In genomic region chr2:224925066-224925821, GRCh38 we compare ENCODE assay signal across 11 cellular contexts.
DNase-seq lines count a peak whose midpoint lies in the region; ATAC-seq and TF ChIP-seq lines count a peak whose summit lies in the region.
"Had no signal": no experiment of that assay in that cellular context is flagged by ENCODE, and none has a peak within 500 bp of the region (broad histone marks: within the 10 kb centered on the region; RNA-seq: fewer than 3 reads in every experiment).

No MANE protein-coding gene starts in this region.

- H3K4me3 Mint-ChIP-seq in activated T-cell treated with anti-CD3 and anti-CD28 coated beads, Interleukin-2, amount 50 U/mL, for 72 hours = peak overlapping the region; percentile 63 to 87
- no peak overlapping the region for H3K4me3 Mint-ChIP-seq in progenitor cell of endocrine pancreas (ENCODE audit: low read depth)

- peaks cover 22 to 50% of the 10 kb centered on the region in 2 donors for H3K4me1 ChIP-seq in ascending aorta
- H3K4me1 ChIP-seq in upper lobe of right lung = peaks cover 34% of the 10 kb centered on the region

- H3K9me3 ChIP-seq in ascending aorta (no peaks in the 10 kb centered on the region), upper lobe of right lung (no peaks in the 10 kb centered on the region)

- H3K36me3 Mint-ChIP-seq in activated T-cell treated with anti-CD3 and anti-CD28 coated beads, Interleukin-2, amount 50 U/mL, for 72 hours (ENCODE audit: insufficient read depth in 2 of 2) = peaks cover 19 to 55% of the 10 kb centered on the region in 2 donors
- no peaks in the 10 kb centered on the region for H3K36me3 Mint-ChIP-seq in progenitor cell of endocrine pancreas (ENCODE audit: insufficient read depth)

- no peaks in the 10 kb centered on the region for H3K27me3 ChIP-seq in ascending aorta
- no peaks in the 10 kb centered on the region for H3K27me3 ChIP-seq in upper lobe of right lung

- H3K9me3 Mint-ChIP-seq in activated T-cell treated with anti-CD3 and anti-CD28 coated beads, Interleukin-2, amount 50 U/mL, for 72 hours = no peaks in the 10 kb centered on the region
- H3K9me3 Mint-ChIP-seq in progenitor cell of endocrine pancreas (ENCODE audit: low read depth) = no peaks in the 10 kb centered on the region

- ATAC-seq in activated T-cell treated with anti-CD3 and anti-CD28 coated beads, Interleukin-2, amount 50 U/mL, for 72 hours (replicated peaks in 1 of 2) = peak; percentile 47 to 51
- peak; percentile 22 for ATAC-seq in HG03196 (IDR thresholded peaks at IDR 0.05; ENCODE audit: unreplicated experiment)
- ATAC-seq in upper lobe of right lung = no peak

- peak overlapping the region; percentile 90 to 97 for H3K27ac ChIP-seq in ascending aorta
- H3K27ac ChIP-seq in upper lobe of right lung = peak overlapping the region; percentile 13

- H3K36me3 ChIP-seq in ascending aorta = no peaks in the 10 kb centered on the region
- H3K36me3 ChIP-seq in upper lobe of right lung = no peaks in the 10 kb centered on the region

- H3K27me3 Mint-ChIP-seq in activated T-cell treated with anti-CD3 and anti-CD28 coated beads, Interleukin-2, amount 50 U/mL, for 72 hours (ENCODE audit: low read depth) = no peaks in the 10 kb centered on the region
- H3K27me3 Mint-ChIP-seq in progenitor cell of endocrine pancreas = no peaks in the 10 kb centered on the region

- H3K27ac Mint-ChIP-seq in activated T-cell treated with anti-CD3 and anti-CD28 coated beads, Interleukin-2, amount 50 U/mL, for 72 hours = peak overlapping the region; percentile 99
- no peak overlapping the region for H3K27ac Mint-ChIP-seq in progenitor cell of endocrine pancreas

- no peak for DNase-seq in activated T-cell treated with anti-CD3 and anti-CD28 coated beads, Interleukin-2, amount 50 U/mL, for 72 hours
- no peak for DNase-seq in activated T-cell treated with anti-CD3 and anti-CD28 coated beads, Interleukin-2, amount 50 U/mL, for 48 hours
- DNase-seq in ascending aorta (ENCODE audit: low spot score in 2 of 2) (no peak), upper lobe of right lung (no peak), HK-2 (ENCODE audit: unreplicated experiment) (no peak), T-helper 9 cell (no peak), progenitor cell of endocrine pancreas (ENCODE audit: low spot score, unreplicated experiment) (no peak)
- DNase-seq: activated CD4-positive, alpha-beta T cell treated with anti-CD3 and anti-CD28 coated beads, Interleukin-2, amount 50 U/mL, for 1 hour; cerebellar nuclear complex; OCI-M1 had no signal

- TF ChIP-seq CTCF in ascending aorta (IDR thresholded peaks at IDR 0.05) (no peak), upper lobe of right lung (IDR thresholded peaks at IDR 0.05) (no peak), progenitor cell of endocrine pancreas (IDR thresholded peaks at IDR 0.05; ENCODE audit: unreplicated experiment) (no peak)

- intact Hi-C loops in ascending aorta (cut with DNase I) = loop anchor here (1.0 to 10.0 kb wide), 3 partner anchors 15 to 1730 kb away; no protein-coding TSS in a partner anchor
- intact Hi-C loops in upper lobe of right lung (cut with DNase I) = no loop called here

- peaks cover 82% of the 10 kb centered on the region for H3K4me1 Mint-ChIP-seq in activated T-cell treated with anti-CD3 and anti-CD28 coated beads, Interleukin-2, amount 50 U/mL, for 72 hours (ENCODE audit: low read depth)
- peaks cover 13% of the 10 kb centered on the region for H3K4me1 Mint-ChIP-seq in progenitor cell of endocrine pancreas (ENCODE audit: low read depth)

- H3K4me3 ChIP-seq in ascending aorta (no peak overlapping the region), upper lobe of right lung (no peak overlapping the region)
